8 cellular contexts compared by ENCODE assay signal in genomic region chr2:70994055-70994444, GRCh38. TPM values are rescaled to one million over a fixed set of nuclear protein-coding genes. Genes with fewer than 3 reads are reported as not detected.
DNase-seq lines count a peak whose midpoint lies in the region; TF ChIP-seq lines count a peak whose summit lies in the region.

No MANE protein-coding gene starts in this region.

- no peak for TF ChIP-seq CTCF in RWPE1 (conservative IDR thresholded peaks at IDR 0.05; ENCODE audit: low read depth)
- no peak for TF ChIP-seq CTCF in epithelial cell of proximal tubule (conservative IDR thresholded peaks at IDR 0.05; ENCODE audit: low read depth, low read length)
- no peak for TF ChIP-seq CTCF in prostate gland (IDR thresholded peaks at IDR 0.05)

- H3K4me1 ChIP-seq in prostate gland (replicated peaks) = peaks cover 10% of the 10 kb centered on the region

- intact Hi-C loops in prostate gland (cut with DNase I) = no loop called here

- no peaks in the 10 kb centered on the region for H3K27me3 ChIP-seq in prostate gland (replicated peaks; ENCODE audit: insufficient read depth)

- H3K9me3 ChIP-seq in prostate gland = no peaks in the 10 kb centered on the region

- POLR2A ChIA-PET in RWPE1 (lab: Yijun Ruan, JAX; ENCODE audit: low non-redundant PET) = no interaction called here

- H3K4me3 ChIP-seq in epithelial cell of proximal tubule (ENCODE audit: low read depth, low read length) = peak overlapping the region; percentile 89
- H3K4me3 ChIP-seq in prostate gland = peak overlapping the region; percentile 97 to 99

- H3K27ac ChIP-seq in RWPE1 = peak overlapping the region; percentile 72
- H3K27ac ChIP-seq in prostate gland = peak overlapping the region; percentile 82

- DNase-seq in NCI-H82 (lab: John Stamatoyannopoulos, UW) (peak; percentile 42), NCI-H82 treated with DMSO at 0.1 percent for 48 hours (lab: John Stamatoyannopoulos, UW; ENCODE audit: unreplicated experiment) (no peak), RWPE1 (ENCODE audit: low spot score) (peak; percentile 27), epithelial cell of proximal tubule (ENCODE audit: low read depth) (no peak), prostate gland (ENCODE audit: low spot score) (no peak), midbrain (lab: John Stamatoyannopoulos, UW) (no peak), NCI-H226 (no peak), NCI-H2227 (lab: John Stamatoyannopoulos, UW; ENCODE audit: unreplicated experiment) (no peak)

- WGBS in prostate gland = under 1% methylated on average over 19 of the region's 19 CpGs

- H3K36me3 ChIP-seq in prostate gland = peaks cover 0 to 3% of the 10 kb centered on the region in 2 donors

- no peak for TF ChIP-seq POLR2A in prostate gland (IDR thresholded peaks at IDR 0.05)

- CTCF ChIA-PET in RWPE1 (lab: Yijun Ruan, JAX) = no interaction called here

RNA-seq across cellular contexts. Expression of gene TEX261, which starts 0.6 kb away (rescaled TPM):
- total RNA-seq in epithelial cell of proximal tubule (12.3 and 39.6 TPM in 2 replicates), prostate gland (10 to 100 TPM; 41.4 to 45.2 TPM)

RNA-seq across cellular contexts. Expression of gene ANKRD53, which starts 15.6 kb away (rescaled TPM):
- total RNA-seq in epithelial cell of proximal tubule (0.58 and 0.75 TPM in 2 replicates), prostate gland (under 1 TPM; 0.36 to 0.74 TPM)

RNA-seq across cellular contexts. Expression of gene ATP6V1B1, which starts 58.4 kb away (rescaled TPM):
- total RNA-seq in epithelial cell of proximal tubule (0.81 TPM in 1 of 2 replicates, not detected in the other), prostate gland (1 to 10 TPM in 1 of 2 donors, not detected in 1; 1.2 TPM)

Comparison
In these comparisons a context has a peak if more than half of its experiments do, and no peak if none do; other contexts are left out.
1. DNase-seq: peak in NCI-H82 (single experiment) and RWPE1 (single experiment); none in NCI-H82 treated with DMSO at 0.1 percent for 48 hours (single experiment), epithelial cell of proximal tubule (single experiment), prostate gland (single experiment), midbrain (single experiment), NCI-H226 (single experiment) and NCI-H2227 (single experiment).